Comparison of ENCODE assay signal across 27 cellular contexts in genomic region chr3:122956685-122957455, GRCh38.
DNase-seq lines count a peak whose midpoint lies in the region; ATAC-seq and TF ChIP-seq lines count a peak whose summit lies in the region.
"Had no signal": no experiment of that assay in that cellular context is flagged by ENCODE, and none has a peak within 500 bp of the region (broad histone marks: within the 10 kb centered on the region; RNA-seq: fewer than 3 reads in every experiment).

No MANE protein-coding gene starts in this region.

- DNase-seq in heart right ventricle (peak; percentile 15 to 58), myocyte (ENCODE audit: low read depth) (peak; percentile 66), vagina (ENCODE audit: extremely low spot score in 2 of 2) (no peak), GM13976 (ENCODE audit: low spot score) (no peak)
- no peak for DNase-seq in naive thymus-derived CD8-positive, alpha-beta T cell
- no peak for DNase-seq in NK-92 treated with Interleukin-12 subunit alpha and Interleukin-12 subunit beta, amount 100 ng/mL, for 24 hours (lab: John Stamatoyannopoulos, UW)
- DNase-seq: activated CD4-positive, alpha-beta memory T cell treated with anti-CD3 and anti-CD28 coated beads for 36 hours; activated CD4-positive, alpha-beta T cell treated with anti-CD3 and anti-CD28 coated beads for 1 hour; activated naive CD4-positive, alpha-beta T cell treated with anti-CD3 and anti-CD28 coated beads for 36 hours; brain microvascular endothelial cell; DMS153; dorsolateral prefrontal cortex; gastrocnemius medialis; hypothalamus; midbrain; natural killer cell; NCI-H510A; SK-N-SH; stimulated activated naive CD4-positive, alpha-beta T cell had no signal

- no peak overlapping the region for H3K4me3 Mint-ChIP-seq in brain
- no peak overlapping the region for H3K4me3 Mint-ChIP-seq in naive thymus-derived CD8-positive, alpha-beta T cell
- H3K4me3 Mint-ChIP-seq: activated CD4-positive, alpha-beta memory T cell treated with anti-CD3 and anti-CD28 coated beads for 36 hours; activated naive CD4-positive, alpha-beta T cell treated with anti-CD3 and anti-CD28 coated beads for 36 hours; activated T-helper 1 cell treated with anti-CD3 and anti-CD28 coated beads, Interleukin-12 subunit alpha, Interleukin-12 subunit beta, Interleukin-2, Interleukin-4 antibody, amounts not matched to agents 30 ng/mL and 10 ng/mL and 1 ng/mL, durations not matched to agents 14 hours and 24 hours and 36 hours; natural killer cell had no signal

- ATAC-seq in heart right ventricle: peak; percentile 30 to 82 (median 58)
- no peak for ATAC-seq in HG02678 (IDR thresholded peaks at IDR 0.05; ENCODE audit: unreplicated experiment)
- no peak for ATAC-seq in naive thymus-derived CD8-positive, alpha-beta T cell
- ATAC-seq: gastrocnemius medialis, HCT116, natural killer cell had no signal

- WGBS in heart right ventricle, 2 donors: 29 to 54% methylated on average over 16 of the region's 16 CpGs

- TF ChIP-seq CTCF in brain (conservative IDR thresholded peaks at IDR 0.05) (no peak), heart right ventricle (IDR thresholded peaks at IDR 0.05) (no peak), vagina (IDR thresholded peaks at IDR 0.05) (no peak), GM13976 (IDR thresholded peaks at IDR 0.05; ENCODE audit: borderline replicate concordance, control extremely low read depth, extremely low read depth, insufficient read depth, missing control alignments) (no peak)

- H3K36me3 ChIP-seq in heart right ventricle (peaks cover 0 to 20% (median 0%) of the 10 kb centered on the region in 9 donors), vagina (no peaks in the 10 kb centered on the region)
- H3K36me3 ChIP-seq: adrenal gland; BLaER1 treated with 17β-estradiol and CSF1 and Interleukin-3, amounts not matched to agents 10 nM and 100 nM; brain microvascular endothelial cell; gastrocnemius medialis had no signal

- H3K4me1 Mint-ChIP-seq in brain: peaks cover 76% of the 10 kb centered on the region
- H3K4me1 Mint-ChIP-seq in naive thymus-derived CD8-positive, alpha-beta T cell: peaks cover 0 to 1% (median 0%) of the 10 kb centered on the region in 4 donors
- H3K4me1 Mint-ChIP-seq: IgD-negative memory B cell, natural killer cell had no signal

- in situ Hi-C loops in GM13976 (cut with MboI; ENCODE audit: low sequenced_read_pairs, unreplicated experiment): no loop called here

- intact Hi-C loops in heart right ventricle (cut with DNase I): loop anchor here in 1 of 10 donors (2.0 kb wide), 1 partner anchor 18 kb away; no protein-coding TSS in a partner anchor
- intact Hi-C loops in vagina (cut with DNase I): no loop called here

- H3K27ac ChIP-seq in heart right ventricle: peak overlapping the region; percentile 52 to 92 (median 85)
- peak overlapping the region; percentile 48 for H3K27ac ChIP-seq in vagina
- H3K27ac ChIP-seq: adrenal gland; BLaER1 treated with 17β-estradiol and CSF1 and Interleukin-3, amounts not matched to agents 10 nM and 100 nM; brain microvascular endothelial cell; gastrocnemius medialis had no signal

- peak overlapping the region in 4 of 10 donors; percentile 0 to 29 (median 9) for H3K4me3 ChIP-seq in heart right ventricle
- H3K4me3 ChIP-seq in vagina: no peak overlapping the region
- H3K4me3 ChIP-seq: adrenal gland; BLaER1 treated with 17β-estradiol and CSF1 and Interleukin-3, amounts not matched to agents 10 nM and 100 nM; dorsolateral prefrontal cortex; gastrocnemius medialis; smooth muscle cell had no signal

- no peaks in the 10 kb centered on the region for H3K9me3 ChIP-seq in heart right ventricle
- no peaks in the 10 kb centered on the region for H3K9me3 ChIP-seq in vagina
- H3K9me3 ChIP-seq: adrenal gland; BLaER1 treated with 17β-estradiol and CSF1 and Interleukin-3, amounts not matched to agents 10 nM and 100 nM; gastrocnemius medialis; SK-N-SH had no signal

- peak overlapping the region; percentile 3 to 60 (median 15) for H3K27ac Mint-ChIP-seq in brain
- no peak overlapping the region for H3K27ac Mint-ChIP-seq in naive thymus-derived CD8-positive, alpha-beta T cell
- H3K27ac Mint-ChIP-seq: activated CD4-positive, alpha-beta memory T cell treated with anti-CD3 and anti-CD28 coated beads for 36 hours; activated naive CD4-positive, alpha-beta T cell treated with anti-CD3 and anti-CD28 coated beads for 36 hours; activated T-helper 1 cell treated with anti-CD3 and anti-CD28 coated beads, Interleukin-12 subunit alpha, Interleukin-12 subunit beta, Interleukin-2, Interleukin-4 antibody, amounts not matched to agents 30 ng/mL and 10 ng/mL and 1 ng/mL, durations not matched to agents 14 hours and 24 hours and 36 hours; IgD-negative memory B cell; natural killer cell had no signal

- H3K27me3 ChIP-seq in heart right ventricle (no peaks in the 10 kb centered on the region), vagina (no peaks in the 10 kb centered on the region)
- H3K27me3 ChIP-seq: adrenal gland; BLaER1 treated with 17β-estradiol and CSF1 and Interleukin-3, amounts not matched to agents 10 nM and 100 nM had no signal

- POLR2A ChIA-PET in naive thymus-derived CD8-positive, alpha-beta T cell (lab: Charles Lee): no interaction called here

- H3K9me3 Mint-ChIP-seq in brain: peaks cover 0 to 4% (median 0%) of the 10 kb centered on the region in 5 experiments
- no peaks in the 10 kb centered on the region for H3K9me3 Mint-ChIP-seq in naive thymus-derived CD8-positive, alpha-beta T cell
- H3K9me3 Mint-ChIP-seq: activated CD4-positive, alpha-beta memory T cell treated with anti-CD3 and anti-CD28 coated beads for 36 hours; activated naive CD4-positive, alpha-beta T cell treated with anti-CD3 and anti-CD28 coated beads for 36 hours; activated T-helper 1 cell treated with anti-CD3 and anti-CD28 coated beads, Interleukin-12 subunit alpha, Interleukin-12 subunit beta, Interleukin-2, Interleukin-4 antibody, amounts not matched to agents 30 ng/mL and 10 ng/mL and 1 ng/mL, durations not matched to agents 14 hours and 24 hours and 36 hours; natural killer cell had no signal

- peaks cover 2% of the 10 kb centered on the region for H3K27me3 Mint-ChIP-seq in brain
- peaks cover 3 to 26% (median 17%) of the 10 kb centered on the region in 5 donors for H3K27me3 Mint-ChIP-seq in naive thymus-derived CD8-positive, alpha-beta T cell

- no peak for TF ChIP-seq POLR2A in vagina (IDR thresholded peaks at IDR 0.05)

- peaks cover 31% of the 10 kb centered on the region for H3K36me3 Mint-ChIP-seq in brain
- H3K36me3 Mint-ChIP-seq in naive thymus-derived CD8-positive, alpha-beta T cell: no peaks in the 10 kb centered on the region
- H3K36me3 Mint-ChIP-seq: activated CD4-positive, alpha-beta memory T cell treated with anti-CD3 and anti-CD28 coated beads for 36 hours; natural killer cell had no signal

- H3K4me1 ChIP-seq in heart right ventricle (peaks cover 21 to 88% (median 40%) of the 10 kb centered on the region in 9 donors), vagina (peaks cover 17% of the 10 kb centered on the region)
- H3K4me1 ChIP-seq: gastrocnemius medialis had no signal

Comparison
In these comparisons a context has a peak if more than half of its experiments do, and no peak if none do; other contexts are left out.
1. H3K27ac Mint-ChIP-seq: peak in brain (5 of 5); none in naive thymus-derived CD8-positive, alpha-beta T cell (0 of 10).
2. ATAC-seq: peak in heart right ventricle (8 of 8); none in HG02678 (single experiment) and naive thymus-derived CD8-positive, alpha-beta T cell (0 of 2).
3. DNase-seq: peak in heart right ventricle (2 of 2) and myocyte (single experiment); none in vagina (0 of 2), GM13976 (single experiment), naive thymus-derived CD8-positive, alpha-beta T cell (0 of 10) and NK-92 treated with Interleukin-12 subunit alpha and Interleukin-12 subunit beta, amount 100 ng/mL, for 24 hours (single experiment).